8 cellular contexts compared by ENCODE assay signal in genomic region chr1:203288351-203288894, GRCh38. TPM values are rescaled to one million over a fixed set of nuclear protein-coding genes. Genes with fewer than 3 reads are reported as not detected.
DNase-seq lines count a peak whose midpoint lies in the region; ATAC-seq and TF ChIP-seq lines count a peak whose summit lies in the region.

No MANE protein-coding gene starts in this region.

- TF ChIP-seq CTCF in heart left ventricle (IDR thresholded peaks at IDR 0.05) (no peak), mesothelial cell of epicardium (IDR thresholded peaks at IDR 0.05; ENCODE audit: unreplicated experiment) (no peak), upper lobe of left lung (IDR thresholded peaks at IDR 0.05) (no peak)
- TF ChIP-seq CTCF in activated CD8-positive, alpha-beta T cell treated with anti-CD3 and anti-CD28 coated beads for 36 hours (IDR thresholded peaks at IDR 0.05): no peak

- no peak for DNase-seq in heart left ventricle
- DNase-seq in cardiac septum (ENCODE audit: low spot score): no peak
- no peak for DNase-seq in activated CD8-positive, alpha-beta T cell treated with anti-CD3 and anti-CD28 coated beads for 36 hours
- no peak for DNase-seq in mesothelial cell of epicardium (ENCODE audit: low spot score in 2 of 2, unreplicated experiment in 2 of 2)
- no peak for DNase-seq in upper lobe of left lung
- DNase-seq in Kasumi-1 (lab: John Stamatoyannopoulos, UW): no peak
- DNase-seq in activated CD4-positive, alpha-beta T cell treated with anti-CD3 and anti-CD28 coated beads, Interleukin-2, amount 50 U/mL, for 48 hours: no peak

- no peak for TF ChIP-seq POLR2A in heart left ventricle (IDR thresholded peaks at IDR 0.05)
- TF ChIP-seq POLR2A in upper lobe of left lung (IDR thresholded peaks at IDR 0.05): no peak

- CTCF ChIA-PET in activated CD8-positive, alpha-beta T cell treated with anti-CD3 and anti-CD28 coated beads for 36 hours (lab: Charles Lee): interaction anchor here (0.8 to 21.4 kb wide), 8 partner anchors 11 to 200 kb away, joined by 3 to 303 read pairs (median 22); partner anchors contain the start of gene BTG2

- H3K27ac Mint-ChIP-seq in activated CD8-positive, alpha-beta T cell treated with anti-CD3 and anti-CD28 coated beads for 36 hours: peak overlapping the region; percentile 100
- H3K27ac Mint-ChIP-seq in mesothelial cell of epicardium: peak overlapping the region; percentile 99

- peaks cover 1% of the 10 kb centered on the region for H3K27me3 Mint-ChIP-seq in activated CD8-positive, alpha-beta T cell treated with anti-CD3 and anti-CD28 coated beads for 36 hours
- no peaks in the 10 kb centered on the region for H3K27me3 Mint-ChIP-seq in mesothelial cell of epicardium (ENCODE audit: low read depth)

- H3K9me3 ChIP-seq in heart left ventricle (no peaks in the 10 kb centered on the region), upper lobe of left lung (no peaks in the 10 kb centered on the region)

- TF ChIP-seq EP300 in upper lobe of left lung (IDR thresholded peaks at IDR 0.05): no peak

- H3K4me3 ChIP-seq in heart left ventricle (no peak overlapping the region), upper lobe of left lung (no peak overlapping the region)

- no peaks in the 10 kb centered on the region for H3K36me3 ChIP-seq in heart left ventricle
- H3K36me3 ChIP-seq in upper lobe of left lung: no peaks in the 10 kb centered on the region

- WGBS in heart left ventricle, 4 donors: 85 to 90% (median 86%) methylated on average over 10 of the region's 10 CpGs
- 80 to 86% methylated on average over 10 of the region's 10 CpGs for WGBS in upper lobe of left lung, 2 donors

- peaks cover 68% of the 10 kb centered on the region for H3K4me1 Mint-ChIP-seq in activated CD8-positive, alpha-beta T cell treated with anti-CD3 and anti-CD28 coated beads for 36 hours (ENCODE audit: low read depth)
- H3K4me1 Mint-ChIP-seq in mesothelial cell of epicardium: peaks cover 49% of the 10 kb centered on the region

- H3K27me3 ChIP-seq in heart left ventricle: no peaks in the 10 kb centered on the region
- no peaks in the 10 kb centered on the region for H3K27me3 ChIP-seq in upper lobe of left lung

- H3K4me1 ChIP-seq in heart left ventricle (peaks cover 29 to 81% (median 61%) of the 10 kb centered on the region in 12 donors), upper lobe of left lung (peaks cover 54 to 67% (median 63%) of the 10 kb centered on the region in 4 donors)

- no peaks in the 10 kb centered on the region for H3K9me3 Mint-ChIP-seq in activated CD8-positive, alpha-beta T cell treated with anti-CD3 and anti-CD28 coated beads for 36 hours
- no peaks in the 10 kb centered on the region for H3K9me3 Mint-ChIP-seq in mesothelial cell of epicardium

- peaks cover 2% of the 10 kb centered on the region for H3K36me3 Mint-ChIP-seq in activated CD8-positive, alpha-beta T cell treated with anti-CD3 and anti-CD28 coated beads for 36 hours (ENCODE audit: low read depth)
- H3K36me3 Mint-ChIP-seq in mesothelial cell of epicardium: no peaks in the 10 kb centered on the region

- no peak for ATAC-seq in heart left ventricle
- no peak for ATAC-seq in activated CD8-positive, alpha-beta T cell treated with anti-CD3 and anti-CD28 coated beads for 36 hours
- no peak for ATAC-seq in upper lobe of left lung (ENCODE audit: low FRiP score in 2 of 2)
- ATAC-seq in HG03045 (IDR thresholded peaks at IDR 0.05; ENCODE audit: unreplicated experiment): no peak

- H3K27ac ChIP-seq in heart left ventricle (peak overlapping the region; percentile 15 to 98 (median 91)), upper lobe of left lung (peak overlapping the region; percentile 93 to 97 (median 94))

- peak overlapping the region; percentile 83 for H3K4me3 Mint-ChIP-seq in activated CD8-positive, alpha-beta T cell treated with anti-CD3 and anti-CD28 coated beads for 36 hours
- no peak overlapping the region for H3K4me3 Mint-ChIP-seq in mesothelial cell of epicardium

- intact Hi-C loops in heart left ventricle (cut with DNase I) (no loop called here), cardiac septum (cut with DNase I) (no loop called here)
- intact Hi-C loops in activated CD8-positive, alpha-beta T cell treated with anti-CD3 and anti-CD28 coated beads for 36 hours (cut with micrococcal nuclease): no loop called here

- POLR2A ChIA-PET in activated CD8-positive, alpha-beta T cell treated with anti-CD3 and anti-CD28 coated beads for 36 hours (lab: Charles Lee): interaction anchor here (1.2 to 11.5 kb wide), 7 partner anchors 10 to 282 kb away, joined by 4 to 225 read pairs (median 38); partner anchors contain the start of genes BTG2 and TMEM183A

RNA-seq across cellular contexts. Expression of gene BTG2, which starts 16.9 kb away (rescaled TPM):
- total RNA-seq in heart left ventricle (100 to 1,000 TPM in 1 of 9 donors, 10 to 100 TPM in 8; 28.0 to 174 (median 42.1) TPM), cardiac septum (54.2 TPM), mesothelial cell of epicardium (186 to 192 TPM (median 191 TPM) in 3 replicates), upper lobe of left lung (100 to 1,000 TPM in 3 of 6 donors, 10 to 100 TPM in 3; 59.1 to 178 (median 104) TPM)
- 10 to 100 TPM; 23.8 to 77.3 TPM for polyA plus RNA-seq in heart left ventricle
- total RNA-seq in activated CD8-positive, alpha-beta T cell treated with anti-CD3 and anti-CD28 coated beads for 36 hours: 100 to 1,000 TPM; 115 TPM

RNA-seq across cellular contexts. Expression of gene CHIT1, which starts 59.0 kb away (rescaled TPM):
- total RNA-seq in heart left ventricle: 1 to 10 TPM in 1 of 9 donors, under 1 TPM in 4, not detected in 4; 0.05 to 1.7 (median 0.22) TPM
- polyA plus RNA-seq in heart left ventricle: not detected
- total RNA-seq in cardiac septum: not detected
- under 1 TPM; 0.56 to 0.74 TPM for total RNA-seq in activated CD8-positive, alpha-beta T cell treated with anti-CD3 and anti-CD28 coated beads for 36 hours
- 0.13 to 0.18 TPM in 2 of 3 replicates, not detected in the other for total RNA-seq in mesothelial cell of epicardium
- 10 to 100 TPM in 2 of 6 donors, 1 to 10 TPM in 4; 2.0 to 97.4 (median 3.7) TPM for total RNA-seq in upper lobe of left lung
